8 cellular contexts compared by ENCODE assay signal in the genomic region with DNA sequence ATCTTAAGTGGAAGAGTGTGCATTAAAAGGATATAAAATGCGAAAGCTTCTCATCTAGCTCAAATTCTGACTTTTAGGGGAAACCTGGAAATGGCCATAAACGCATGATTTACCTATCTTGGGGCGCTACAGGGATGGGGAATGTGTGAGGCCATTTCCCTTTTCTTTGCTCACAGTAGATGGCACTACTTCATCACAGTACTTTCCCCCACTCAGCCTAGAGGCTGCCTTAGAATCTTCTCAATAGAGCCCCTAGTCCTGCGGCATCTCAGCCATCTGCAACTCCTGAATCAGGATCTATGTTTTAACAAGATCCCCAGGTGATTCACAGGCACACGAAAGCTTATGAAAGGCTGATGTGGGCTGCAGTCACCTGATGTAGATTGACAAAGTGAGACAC.
DNase-seq lines count a peak whose midpoint lies in the region; ATAC-seq, FAIRE-seq and TF ChIP-seq lines count a peak whose summit lies in the region.

No MANE protein-coding gene starts in this region.

- H3K79me2 ChIP-seq in OCI-LY7 (ENCODE audit: insufficient read depth, low read depth, low read length), result no peaks in the 10 kb centered on the region

- no peak overlapping the region for H3K4me3 Mint-ChIP-seq in activated CD8-positive, alpha-beta memory T cell treated with anti-CD3 and anti-CD28 coated beads, Interleukin-2, amount 10 ng/mL, durations not matched to agents 7 days and 5 days

- intact Hi-C loops in OCI-LY7 (cut with micrococcal nuclease; ENCODE audit: unreplicated experiment) (loop anchor here (1.0 to 5.0 kb wide), 2 partner anchors 427 to 594 kb away; no protein-coding TSS in a partner anchor), esophagus squamous epithelium (cut with DNase I) (no loop called here), ovary (cut with DNase I) (loop anchor here in 2 of 4 donors (5.0 to 10.0 kb wide), 2 partner anchors 387 to 429 kb away; no protein-coding TSS in a partner anchor)

- H3K9me2 ChIP-seq in OCI-LY7 (ENCODE audit: insufficient read depth, low read length), result no peaks in the 10 kb centered on the region

- no peaks in the 10 kb centered on the region for H3K9me3 Mint-ChIP-seq in activated CD8-positive, alpha-beta memory T cell treated with anti-CD3 and anti-CD28 coated beads, Interleukin-2, amount 10 ng/mL, durations not matched to agents 7 days and 5 days (ENCODE audit: low read depth)

- 33 to 44% methylated on average over 5 of the region's 5 CpGs for WGBS in esophagus squamous epithelium, 2 donors
- 36 to 43% (median 39%) methylated on average over 5 of the region's 5 CpGs for WGBS in ovary, 3 donors

- no peaks in the 10 kb centered on the region for H3K36me3 Mint-ChIP-seq in activated CD8-positive, alpha-beta memory T cell treated with anti-CD3 and anti-CD28 coated beads, Interleukin-2, amount 10 ng/mL, durations not matched to agents 7 days and 5 days

- H3K36me3 ChIP-seq in OCI-LY7 (ENCODE audit: insufficient read depth, low read length) (no peaks in the 10 kb centered on the region), esophagus squamous epithelium (no peaks in the 10 kb centered on the region), ovary (no peaks in the 10 kb centered on the region)

- no peak overlapping the region for H3K4me2 ChIP-seq in OCI-LY7 (ENCODE audit: low read length)

- POLR2A ChIA-PET in OCI-LY7 (lab: Charles Lee), result interaction anchor here (0.6 kb wide), 1 partner anchor 595 kb away, joined by 3 read pairs; no protein-coding TSS in a partner anchor

- H3K4me3 ChIP-seq in OCI-LY7 (ENCODE audit: low read depth, low read length, poor library complexity, severe bottlenecking) (no peak overlapping the region), esophagus squamous epithelium (no peak overlapping the region), ovary (no peak overlapping the region)

- H3K4me1 Mint-ChIP-seq in activated CD8-positive, alpha-beta memory T cell treated with anti-CD3 and anti-CD28 coated beads, Interleukin-2, amount 10 ng/mL, durations not matched to agents 7 days and 5 days, result no peaks in the 10 kb centered on the region

- no peaks in the 10 kb centered on the region for H4K20me1 ChIP-seq in OCI-LY7 (ENCODE audit: insufficient read depth, low read length)

- H3K27ac ChIP-seq in OCI-LY7 (ENCODE audit: low read depth, low read length, poor library complexity, severe bottlenecking) (no peak overlapping the region), esophagus squamous epithelium (peak overlapping the region in 1 of 4 donors; percentile 10), ovary (no peak overlapping the region)

- no peak overlapping the region for H3K27ac Mint-ChIP-seq in activated CD8-positive, alpha-beta memory T cell treated with anti-CD3 and anti-CD28 coated beads, Interleukin-2, amount 10 ng/mL, durations not matched to agents 7 days and 5 days

- no peak for TF ChIP-seq EP300 in ovary (IDR thresholded peaks at IDR 0.05)

- TF ChIP-seq POLR2A in esophagus squamous epithelium (IDR thresholded peaks at IDR 0.05) (no peak), ovary (IDR thresholded peaks at IDR 0.05) (no peak)

- H3K27me3 ChIP-seq in esophagus squamous epithelium (no peaks in the 10 kb centered on the region), ovary (no peaks in the 10 kb centered on the region)

- no peak overlapping the region for H2AFZ ChIP-seq in OCI-LY7 (ENCODE audit: low read length)

- H3K4me1 ChIP-seq in OCI-LY7 (ENCODE audit: insufficient read depth, low read length, poor library complexity, severe bottlenecking), result peaks cover 13% of the 10 kb centered on the region
- H3K4me1 ChIP-seq in esophagus squamous epithelium, result peaks cover 2 to 12% (median 4%) of the 10 kb centered on the region in 3 donors
- peaks cover 3% of the 10 kb centered on the region for H3K4me1 ChIP-seq in ovary (ENCODE audit: insufficient read depth)

- no peaks in the 10 kb centered on the region for H3K9me3 ChIP-seq in OCI-LY7 (ENCODE audit: low read length)
- H3K9me3 ChIP-seq in esophagus squamous epithelium, result no peaks in the 10 kb centered on the region
- H3K9me3 ChIP-seq in ovary, result no peaks in the 10 kb centered on the region

- TF ChIP-seq CTCF in D721Med (IDR thresholded peaks at IDR 0.05; ENCODE audit: insufficient read depth, missing control alignments) (peak; percentile 68), OCI-LY7 (conservative IDR thresholded peaks at IDR 0.05; ENCODE audit: low read length) (peak; percentile 77), esophagus squamous epithelium (IDR thresholded peaks at IDR 0.05) (peak; percentile 14 to 56 (median 31)), ovary (IDR thresholded peaks at IDR 0.05) (peak in 2 of 3 donors; percentile 30 to 41)

- CTCF ChIA-PET in OCI-LY7 (lab: Charles Lee; ENCODE audit: unreplicated experiment), result no interaction called here
- CTCF ChIA-PET in activated CD8-positive, alpha-beta memory T cell treated with anti-CD3 and anti-CD28 coated beads, Interleukin-2, amount 10 ng/mL, durations not matched to agents 7 days and 5 days (lab: Charles Lee), result interaction anchor here (1.3 kb wide), 1 partner anchor 70 kb away, joined by 3 read pairs; no protein-coding TSS in a partner anchor

- H3K27me3 Mint-ChIP-seq in activated CD8-positive, alpha-beta memory T cell treated with anti-CD3 and anti-CD28 coated beads, Interleukin-2, amount 10 ng/mL, durations not matched to agents 7 days and 5 days, result peaks cover 38% of the 10 kb centered on the region

- no TSS peak for BruUV-seq in OCI-LY7 (replicated peaks; lab: Mats Ljungman, UMichigan)

- FAIRE-seq in D721Med (lab: Jason Lieb, UNC), result peak; percentile 44

- ATAC-seq in GM18498 (IDR thresholded peaks at IDR 0.05; ENCODE audit: unreplicated experiment) (no peak), HG02678 (IDR thresholded peaks at IDR 0.05; ENCODE audit: unreplicated experiment) (no peak)
- ATAC-seq in activated CD8-positive, alpha-beta memory T cell treated with anti-CD3 and anti-CD28 coated beads, Interleukin-2, amount 10 ng/mL, durations not matched to agents 7 days and 5 days, result no peak

- DNase-seq in D721Med (ENCODE audit: insufficient read length, low spot score) (no peak), HCEC 1CT (peak; percentile 64), OCI-LY7 (ENCODE audit: low spot score) (peak; percentile 65), esophagus squamous epithelium (lab: John Stamatoyannopoulos, UW) (no peak), ovary (no peak)
- no peak for DNase-seq in activated CD8-positive, alpha-beta memory T cell treated with anti-CD3 and anti-CD28 coated beads, Interleukin-2, amount 10 ng/mL, durations not matched to agents 7 days and 5 days

Comparison
In these comparisons a context has a peak if more than half of its experiments do, and no peak if none do; other contexts are left out.
1. DNase-seq: peak in HCEC 1CT (single experiment) and OCI-LY7 (single experiment); none in D721Med (single experiment), esophagus squamous epithelium (single experiment), ovary (0 of 5) and activated CD8-positive, alpha-beta memory T cell treated with anti-CD3 and anti-CD28 coated beads, Interleukin-2, amount 10 ng/mL, durations not matched to agents 7 days and 5 days (single experiment).
2. Peak in every context shown above with its lines, with median percentiles within 50 percentile points of each other: CTCF ChIP-seq.